In the genomic region with DNA sequence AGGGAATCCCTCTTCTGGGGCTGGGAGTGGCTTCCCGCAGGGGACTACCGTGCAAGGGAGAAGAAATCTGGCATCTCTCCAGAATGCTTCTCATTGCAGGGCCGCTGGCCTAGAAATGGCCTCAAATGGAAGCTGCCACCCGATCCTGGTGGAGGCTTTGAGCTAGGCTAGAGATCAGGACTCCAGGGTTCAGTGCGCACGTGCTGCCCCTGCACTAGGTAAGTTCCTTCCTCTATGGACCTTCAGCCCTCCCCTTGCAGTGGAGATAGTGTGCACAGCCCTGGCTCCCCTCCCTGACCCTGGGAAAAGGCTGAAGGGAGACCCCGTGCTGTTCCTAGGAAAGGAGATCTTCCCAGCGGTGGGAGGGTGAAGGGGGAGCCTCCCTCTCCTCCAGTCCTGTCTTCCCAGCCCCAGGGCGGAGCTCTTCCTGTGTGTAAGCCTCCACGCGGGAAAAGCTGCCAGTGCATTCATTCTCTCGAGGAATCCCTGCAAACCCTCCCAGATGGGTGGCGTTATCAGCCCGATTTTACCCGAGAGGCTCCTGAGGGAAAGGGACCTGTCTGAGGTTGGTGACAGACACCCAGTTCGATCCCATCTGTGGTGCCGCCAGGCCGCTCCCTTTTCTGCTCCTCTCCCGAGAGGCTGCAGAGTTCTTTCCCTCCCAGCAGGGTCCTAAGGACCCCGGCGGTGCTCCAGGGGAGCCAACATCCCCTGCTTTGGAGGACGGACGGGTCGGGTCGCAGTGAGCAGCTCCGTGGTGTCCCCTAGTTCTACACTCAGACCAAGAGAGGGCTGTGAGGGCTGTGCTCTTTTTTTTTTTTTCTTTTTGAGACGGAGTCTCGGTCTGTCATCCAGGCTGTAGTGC, we compare ENCODE assay signal across 8 cellular contexts. TPM values are rescaled to one million over a fixed set of nuclear protein-coding genes. Genes with fewer than 3 reads are reported as not detected.
DNase-seq lines count a peak whose midpoint lies in the region; ATAC-seq and TF ChIP-seq lines count a peak whose summit lies in the region.

No MANE protein-coding gene starts in this region.

- H3K9me3 ChIP-seq in CD4-positive, CD25-positive, alpha-beta regulatory T cell (ENCODE audit: control insufficient read depth in 2 of 2, low read length in 2 of 2): no peaks in the 10 kb centered on the region

- no peak for TF ChIP-seq EP300 in Ishikawa (IDR thresholded peaks at IDR 0.05; ENCODE audit: borderline replicate concordance)

- no peak overlapping the region for H3K4me3 ChIP-seq in CD4-positive, CD25-positive, alpha-beta regulatory T cell (ENCODE audit: low read depth, low read length)

- H3K4me1 Mint-ChIP-seq in CD4-positive, CD25-positive, alpha-beta regulatory T cell: peaks cover 0 to 12% (median 3%) of the 10 kb centered on the region in 4 donors
- H3K4me1 Mint-ChIP-seq in activated naive CD8-positive, alpha-beta T cell treated with anti-CD3 and anti-CD28 coated beads for 36 hours: peaks cover 10% of the 10 kb centered on the region
- H3K4me1 Mint-ChIP-seq in endothelial cell (ENCODE audit: unreplicated experiment): peaks cover 13% of the 10 kb centered on the region

- H3K4me3 Mint-ChIP-seq in CD4-positive, CD25-positive, alpha-beta regulatory T cell: peak overlapping the region; percentile 58 to 85 (median 72)
- peak overlapping the region; percentile 76 for H3K4me3 Mint-ChIP-seq in activated naive CD8-positive, alpha-beta T cell treated with anti-CD3 and anti-CD28 coated beads for 36 hours
- no peak overlapping the region for H3K4me3 Mint-ChIP-seq in endothelial cell (ENCODE audit: unreplicated experiment)

- H3K27ac ChIP-seq in CD4-positive, CD25-positive, alpha-beta regulatory T cell (ENCODE audit: insufficient read depth, low read length, poor library complexity, severe bottlenecking): no peak overlapping the region

- H3K36me3 ChIP-seq in CD4-positive, CD25-positive, alpha-beta regulatory T cell (ENCODE audit: control insufficient read depth, insufficient read depth, low read length): no peaks in the 10 kb centered on the region

- no peak for TF ChIP-seq CTCF in endothelial cell (IDR thresholded peaks at IDR 0.05; ENCODE audit: unreplicated experiment)

- no peak overlapping the region for H3K27ac Mint-ChIP-seq in CD4-positive, CD25-positive, alpha-beta regulatory T cell
- no peak overlapping the region for H3K27ac Mint-ChIP-seq in activated naive CD8-positive, alpha-beta T cell treated with anti-CD3 and anti-CD28 coated beads for 36 hours
- H3K27ac Mint-ChIP-seq in endothelial cell (ENCODE audit: unreplicated experiment): no peak overlapping the region

- DNase-seq in CD4-positive, CD25-positive, alpha-beta regulatory T cell: peak in 1 of 3 donors; percentile 13
- DNase-seq in activated naive CD8-positive, alpha-beta T cell treated with anti-CD3 and anti-CD28 coated beads for 36 hours: no peak
- DNase-seq in islet precursor cell (peak; percentile 67), ureter (ENCODE audit: low spot score) (peak; percentile 56), endothelial cell (ENCODE audit: low spot score) (no peak), SKM-1 treated with dmso at 0.1 percent for 144 hours (lab: John Stamatoyannopoulos, UW; ENCODE audit: unreplicated experiment) (no peak)
- no peak for DNase-seq in activated effector memory CD4-positive, alpha-beta T cell treated with anti-CD3 and anti-CD28 coated beads, Interleukin-2, amount 50 U/mL, for 16 hours

- H3K27me3 ChIP-seq in CD4-positive, CD25-positive, alpha-beta regulatory T cell (ENCODE audit: control insufficient read depth, insufficient read depth, low read length): peaks cover 6% of the 10 kb centered on the region

- TF ChIP-seq RAD21 in Ishikawa (IDR thresholded peaks at IDR 0.05; ENCODE audit: low read depth): no peak

- peaks cover 19% of the 10 kb centered on the region for H3K4me1 ChIP-seq in CD4-positive, CD25-positive, alpha-beta regulatory T cell (ENCODE audit: control insufficient read depth, insufficient read depth, low read length, poor library complexity, severe bottlenecking)

- peaks cover 54% of the 10 kb centered on the region for H3K27me3 Mint-ChIP-seq in CD4-positive, CD25-positive, alpha-beta regulatory T cell
- H3K27me3 Mint-ChIP-seq in activated naive CD8-positive, alpha-beta T cell treated with anti-CD3 and anti-CD28 coated beads for 36 hours: peaks cover 55% of the 10 kb centered on the region
- H3K27me3 Mint-ChIP-seq in endothelial cell (ENCODE audit: unreplicated experiment): peaks cover 5% of the 10 kb centered on the region

- no peak for ATAC-seq in CD4-positive, CD25-positive, alpha-beta regulatory T cell (ENCODE audit: low read depth in 2 of 2)

- peaks cover 5% of the 10 kb centered on the region for H3K36me3 Mint-ChIP-seq in CD4-positive, CD25-positive, alpha-beta regulatory T cell
- H3K36me3 Mint-ChIP-seq in activated naive CD8-positive, alpha-beta T cell treated with anti-CD3 and anti-CD28 coated beads for 36 hours: no peaks in the 10 kb centered on the region
- H3K36me3 Mint-ChIP-seq in endothelial cell (ENCODE audit: low read depth, unreplicated experiment): no peaks in the 10 kb centered on the region

- peaks cover 0 to 3% (median 0%) of the 10 kb centered on the region in 7 donors for H3K9me3 Mint-ChIP-seq in CD4-positive, CD25-positive, alpha-beta regulatory T cell
- H3K9me3 Mint-ChIP-seq in activated naive CD8-positive, alpha-beta T cell treated with anti-CD3 and anti-CD28 coated beads for 36 hours: no peaks in the 10 kb centered on the region
- no peaks in the 10 kb centered on the region for H3K9me3 Mint-ChIP-seq in endothelial cell (ENCODE audit: unreplicated experiment)

TF ChIP-seq in Ishikawa, 13 proteins besides CTCF, POLR2A, EP300 and RAD21:
- TF ChIP-seq REST (IDR thresholded peaks at IDR 0.05; ENCODE audit: low read depth) (no peak), FOXM1 (IDR thresholded peaks at IDR 0.05; ENCODE audit: borderline replicate concordance, low read depth) (no peak), NFIC (IDR thresholded peaks at IDR 0.05) (peak; percentile 80), TEAD4 (IDR thresholded peaks at IDR 0.05) (no peak), TAF1 (IDR thresholded peaks at IDR 0.05; ENCODE audit: low read depth) (no peak), CREB1 (IDR thresholded peaks at IDR 0.05; ENCODE audit: low read depth) (no peak), EGR1 (IDR thresholded peaks at IDR 0.05) (no peak), TCF12 (IDR thresholded peaks at IDR 0.05; ENCODE audit: low read depth) (peak; percentile 40; the same call in 1 of the 2 replicates), ZBTB7A (IDR thresholded peaks at IDR 0.05; ENCODE audit: low read depth) (no peak), CEBPB (IDR thresholded peaks at IDR 0.05) (no peak), YY1 (IDR thresholded peaks at IDR 0.05; ENCODE audit: low read depth) (peak; percentile 62; the same call in 1 of the 2 replicates)
- TF ChIP-seq, protein P1, sequence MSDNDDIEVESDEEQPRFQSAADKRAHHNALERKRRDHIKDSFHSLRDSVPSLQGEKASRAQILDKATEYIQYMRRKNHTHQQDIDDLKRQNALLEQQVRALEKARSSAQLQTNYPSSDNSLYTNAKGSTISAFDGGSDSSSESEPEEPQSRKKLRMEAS (IDR thresholded peaks at IDR 0.05): peak; percentile 72
- TF ChIP-seq, protein P2, sequence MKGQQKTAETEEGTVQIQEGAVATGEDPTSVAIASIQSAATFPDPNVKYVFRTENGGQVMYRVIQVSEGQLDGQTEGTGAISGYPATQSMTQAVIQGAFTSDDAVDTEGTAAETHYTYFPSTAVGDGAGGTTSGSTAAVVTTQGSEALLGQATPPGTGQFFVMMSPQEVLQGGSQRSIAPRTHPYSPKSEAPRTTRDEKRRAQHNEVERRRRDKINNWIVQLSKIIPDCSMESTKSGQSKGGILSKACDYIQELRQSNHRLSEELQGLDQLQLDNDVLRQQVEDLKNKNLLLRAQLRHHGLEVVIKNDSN (IDR thresholded peaks at IDR 0.05): 0 out of 2 replicates have a peak, but pooled peaks have one; percentile 11

RNA-seq across cellular contexts. Expression of gene CERCAM, which starts 1.4 kb away (rescaled TPM):
- total RNA-seq in CD4-positive, CD25-positive, alpha-beta regulatory T cell: 0.12 TPM
- not detected for polyA plus RNA-seq in CD4-positive, CD25-positive, alpha-beta regulatory T cell
- 1 to 10 TPM; 1.4 to 2.2 TPM for total RNA-seq in activated naive CD8-positive, alpha-beta T cell treated with anti-CD3 and anti-CD28 coated beads for 36 hours
- total RNA-seq in ureter: 51.3 TPM
- 27.9 TPM for total RNA-seq in endothelial cell (ENCODE audit: unreplicated experiment)

RNA-seq across cellular contexts. Expression of gene ODF2, which starts 36.5 kb away (rescaled TPM):
- 31.9 TPM for total RNA-seq in CD4-positive, CD25-positive, alpha-beta regulatory T cell
- 10 to 100 TPM; 12.9 to 19.8 (median 13.8) TPM for polyA plus RNA-seq in CD4-positive, CD25-positive, alpha-beta regulatory T cell
- 10 to 100 TPM; 72.7 to 76.1 TPM for total RNA-seq in activated naive CD8-positive, alpha-beta T cell treated with anti-CD3 and anti-CD28 coated beads for 36 hours
- total RNA-seq in ureter (24.0 TPM), endothelial cell (ENCODE audit: unreplicated experiment) (83.8 TPM)

RNA-seq across cellular contexts. Expression of gene URM1, which starts 48.1 kb away (rescaled TPM):
- total RNA-seq in CD4-positive, CD25-positive, alpha-beta regulatory T cell: 46.2 TPM
- 10 to 100 TPM; 47.4 to 60.7 (median 53.2) TPM for polyA plus RNA-seq in CD4-positive, CD25-positive, alpha-beta regulatory T cell
- 10 to 100 TPM; 81.7 to 85.6 TPM for total RNA-seq in activated naive CD8-positive, alpha-beta T cell treated with anti-CD3 and anti-CD28 coated beads for 36 hours
- total RNA-seq in ureter (57.7 TPM), endothelial cell (ENCODE audit: unreplicated experiment) (96.1 TPM)

Comparison
In these comparisons a context has a peak if more than half of its experiments do, and no peak if none do; other contexts are left out.
1. DNase-seq: peak in islet precursor cell (single experiment) and ureter (single experiment); none in activated naive CD8-positive, alpha-beta T cell treated with anti-CD3 and anti-CD28 coated beads for 36 hours (single experiment), endothelial cell (single experiment), SKM-1 treated with dmso at 0.1 percent for 144 hours (single experiment) and activated effector memory CD4-positive, alpha-beta T cell treated with anti-CD3 and anti-CD28 coated beads, Interleukin-2, amount 50 U/mL, for 16 hours (single experiment).